Comparison of ENCODE assay signal across 30 cellular contexts in genomic region chr20:51578145-51578459, GRCh38.
"Had no signal": no experiment of that assay in that cellular context is flagged by ENCODE, and none has a peak within 500 bp of the region (broad histone marks: within the 10 kb centered on the region; RNA-seq: fewer than 3 reads in every experiment).

No MANE protein-coding gene starts in this region.

- DNase-seq: activated CD4-positive, alpha-beta memory T cell treated with anti-CD3 and anti-CD28 coated beads, Interleukin-2, amount 10 ng/mL, durations not matched to agents 7 days and 5 days; activated CD4-positive, alpha-beta T cell treated with anti-CD3 and anti-CD28 coated beads for 1 hour; activated CD4-positive, alpha-beta T cell treated with anti-CD3 and anti-CD28 coated beads for 4 hours; activated CD4-positive, alpha-beta T cell treated with anti-CD3 and anti-CD28 coated beads, Interleukin-2, amount 10 ng/mL, durations not matched to agents 7 days and 5 days; activated CD4-positive, alpha-beta T cell treated with anti-CD3 and anti-CD28 coated beads, Interleukin-2, amount 50 U/mL, for 4 hours; activated CD8-positive, alpha-beta memory T cell treated with anti-CD3 and anti-CD28 coated beads, Interleukin-2, amount 50 U/mL, for 48 hours; activated gamma-delta T cell; activated naive CD4-positive, alpha-beta T cell; activated naive CD4-positive, alpha-beta T cell treated with anti-CD3 and anti-CD28 coated beads, Interleukin-2, amount 10 ng/mL, durations not matched to agents 7 days and 5 days; activated naive CD8-positive, alpha-beta T cell treated with anti-CD3 and anti-CD28 coated beads, Interleukin-2, amount 10 ng/mL, durations not matched to agents 7 days and 5 days; activated T-cell treated with anti-CD3 and anti-CD28 coated beads for 4 hours; activated T-cell treated with anti-CD3 and anti-CD28 coated beads, Interleukin-2, amount 50 U/mL, for 24 hours; activated T-cell treated with anti-CD3 and anti-CD28 coated beads, Interleukin-2, amount 50 U/mL, for 72 hours; central memory CD4-positive, alpha-beta T cell; cerebellar nuclear complex; colonic mucosa; effector CD8-positive, alpha-beta T cell; esophagus squamous epithelium; foreskin melanocyte; heart right ventricle; T-helper 17 cell; T1000 had no signal

- H3K36me3 ChIP-seq: ascending aorta, breast epithelium, cardiac muscle cell, colonic mucosa, esophagus squamous epithelium, gastroesophageal sphincter, heart right ventricle had no signal

- FAIRE-seq: endometrium, endothelial cell of umbilical vein had no signal

- H3K4me1 ChIP-seq: ascending aorta, breast epithelium, colonic mucosa had no signal

- H3K27ac ChIP-seq: ascending aorta, breast epithelium, cardiac muscle cell, colonic mucosa, epithelial cell of prostate, esophagus squamous epithelium, gastroesophageal sphincter, heart right ventricle had no signal

- H3K27me3 ChIP-seq: ascending aorta, breast epithelium, cardiac muscle cell, colonic mucosa, esophagus squamous epithelium, gastroesophageal sphincter, heart right ventricle had no signal

- H3K4me3 ChIP-seq: ascending aorta, breast epithelium, cardiac muscle cell, colonic mucosa, esophagus squamous epithelium, gastroesophageal sphincter, heart right ventricle had no signal

- ATAC-seq: activated naive CD4-positive, alpha-beta T cell treated with anti-CD3 and anti-CD28 coated beads, Interleukin-2, amount 50 U/mL, for 72 hours; activated T-cell treated with anti-CD3 and anti-CD28 coated beads, Interleukin-2, amount 50 U/mL, for 72 hours; gastroesophageal sphincter; heart right ventricle; T-helper 17 cell had no signal

- H3K9me3 ChIP-seq: ascending aorta, colonic mucosa had no signal
